9 cellular contexts compared by ENCODE assay signal in genomic region chr5:74632947-74633356, GRCh38. TPM values are rescaled to one million over a fixed set of nuclear protein-coding genes. Genes with fewer than 3 reads are reported as not detected.
DNase-seq lines count a peak whose midpoint lies in the region; ATAC-seq, FAIRE-seq and TF ChIP-seq lines count a peak whose summit lies in the region.
"Had no signal": no experiment of that assay in that cellular context is flagged by ENCODE, and none has a peak within 500 bp of the region (broad histone marks: within the 10 kb centered on the region; RNA-seq: fewer than 3 reads in every experiment).

No MANE protein-coding gene starts in this region.

- WGBS in K562 (ENCODE audit: insufficient coverage, low coverage, missing lambda C conversion rate), result 74% methylated on average over 4 of the region's 4 CpGs
- 69 to 75% methylated on average over 4 of the region's 4 CpGs for WGBS in testis, 2 donors

- no peak for TF ChIP-seq CTCF in HEK293 (tag by site-specific recombination; IDR thresholded peaks at IDR 0.05)
- TF ChIP-seq CTCF in K562 (IDR thresholded peaks at IDR 0.05 in 2 of 3, conservative IDR thresholded peaks at IDR 0.05 in 1 of 3; ENCODE audit: insufficient read depth in 2 of 3, low read depth in 1 of 3, low read length in 3 of 3), result no peak
- TF ChIP-seq CTCF in testis (IDR thresholded peaks at IDR 0.05), result no peak

- no peak for ATAC-seq in K562
- ATAC-seq in stimulated activated naive B cell treated with anti-CD40 and anti-IgM and Interleukin-4, amounts not matched to agents 10 μg/mL and 1 μg/mL and 100 μg/mL, for 72 hours (replicated peaks), result no peak

- no peak overlapping the region for H3K4me3 Mint-ChIP-seq in stimulated activated naive B cell treated with anti-CD40 and anti-IgM and Interleukin-4, amounts not matched to agents 10 μg/mL and 1 μg/mL and 100 μg/mL, for 72 hours

- no peak for DNase-seq in K562 (ENCODE audit: extremely low read depth in 1 of 4, low spot score in 3 of 4)
- peak; percentile 93 for DNase-seq in iris pigment epithelial cell (ENCODE audit: low read depth)
- DNase-seq in testis, result no peak
- no peak for DNase-seq in stimulated activated naive B cell treated with anti-CD40 and anti-IgM and Interleukin-4, amounts not matched to agents 10 μg/mL and 1 μg/mL and 100 μg/mL, for 72 hours
- DNase-seq in activated CD8-positive, alpha-beta memory T cell treated with anti-CD3 and anti-CD28 coated beads for 24 hours, result no peak
- DNase-seq in NCI-H1092 (lab: John Stamatoyannopoulos, UW), result no peak
- DNase-seq: NCI-H510A had no signal

- no peak for TF ChIP-seq RAD21 in K562 (CRISPR knock-in tag; conservative IDR thresholded peaks at IDR 0.05 in 1 of 2, IDR thresholded peaks at IDR 0.05 in 1 of 2)

- H3K27me3 ChIP-seq in K562 (ENCODE audit: control insufficient read depth in 2 of 2, insufficient read depth in 2 of 2, low read length in 2 of 2), result peaks cover 2 to 15% of the 10 kb centered on the region in 2 experiments; a peak in 3 of 5 replicates
- H3K27me3 ChIP-seq in testis, result no peaks in the 10 kb centered on the region
- H3K27me3 ChIP-seq: ascending aorta had no signal

- FAIRE-seq in K562 (lab: Jason Lieb, UNC), result peak; percentile 63

- no peak for TF ChIP-seq EP300 in K562 (IDR thresholded peaks at IDR 0.05; ENCODE audit: low read length)

- no peaks in the 10 kb centered on the region for H3K79me2 ChIP-seq in K562 (ENCODE audit: control insufficient read depth, insufficient read depth, low read length)

- no peak overlapping the region for H3K4me2 ChIP-seq in K562 (ENCODE audit: insufficient read depth, low read length)

- no peak overlapping the region for H3K27ac Mint-ChIP-seq in stimulated activated naive B cell treated with anti-CD40 and anti-IgM and Interleukin-4, amounts not matched to agents 10 μg/mL and 1 μg/mL and 100 μg/mL, for 72 hours

- no peak overlapping the region for H2AFZ ChIP-seq in K562 (ENCODE audit: low read depth, low read length)

- H3K9ac ChIP-seq in K562 (ENCODE audit: insufficient read depth in 1 of 2, low read depth in 2 of 2, low read length in 2 of 2), result no peak overlapping the region

- H4K20me1 ChIP-seq in K562 (replicated peaks; ENCODE audit: control insufficient read depth, insufficient read depth, low read length), result no peaks in the 10 kb centered on the region

- H3K4me1 ChIP-seq in HEK293 (ENCODE audit: control insufficient read depth, insufficient read depth, low read length), result peaks cover 36% of the 10 kb centered on the region
- H3K4me1 ChIP-seq in K562 (replicated peaks in 1 of 2; ENCODE audit: control insufficient read depth in 2 of 2, insufficient read depth in 2 of 2, low read length in 2 of 2), result peaks cover 3 to 11% of the 10 kb centered on the region in 2 experiments; a peak in 2 of 5 replicates
- H3K4me1 ChIP-seq in testis, result peaks cover 34% of the 10 kb centered on the region

- no peak overlapping the region for H3K4me3 ChIP-seq in HEK293 (ENCODE audit: low read depth, low read length)
- H3K4me3 ChIP-seq in K562, result no peak overlapping the region
- H3K4me3 ChIP-seq in testis, result no peak overlapping the region
- H3K4me3 ChIP-seq: ascending aorta had no signal

- H3K9me3 Mint-ChIP-seq in stimulated activated naive B cell treated with anti-CD40 and anti-IgM and Interleukin-4, amounts not matched to agents 10 μg/mL and 1 μg/mL and 100 μg/mL, for 72 hours, result no peaks in the 10 kb centered on the region

- no peaks in the 10 kb centered on the region for H3K9me1 ChIP-seq in K562 (ENCODE audit: control insufficient read depth, insufficient read depth, low read length)

- H3K27ac ChIP-seq in HEK293 (ENCODE audit: extremely low read depth, low read depth, low read length) (peak overlapping the region; percentile 93), K562 (ENCODE audit: extremely low read depth, low read depth, low read length) (no peak overlapping the region), testis (peak overlapping the region; percentile 22 to 64)
- H3K27ac ChIP-seq: ascending aorta had no signal

- in situ Hi-C loops in K562 (cut with MboI), result loop anchor here (25.0 kb wide), 1 partner anchor 596 kb away; no protein-coding TSS in a partner anchor

- CTCF ChIA-PET in HEK293 (lab: Yijun Ruan, JAX), result interaction anchor here (0.7 to 1.6 kb wide), 5 partner anchors 8 to 295 kb away, joined by 3 to 7 read pairs (median 5); partner anchors contain the start of gene ENC1
- CTCF ChIA-PET in K562 (lab: Yijun Ruan, JAX; ENCODE audit: low intra/inter-chr PET ratio), result no interaction called here

- no peaks in the 10 kb centered on the region for H3K9me3 ChIP-seq in HEK293 (ENCODE audit: control insufficient read depth, insufficient read depth, low read depth, low read length)
- no peaks in the 10 kb centered on the region for H3K9me3 ChIP-seq in K562 (replicated peaks; ENCODE audit: control insufficient read depth, insufficient read depth, low read depth, low read length)
- no peaks in the 10 kb centered on the region for H3K9me3 ChIP-seq in testis
- H3K9me3 ChIP-seq: ascending aorta had no signal

- POLR2A ChIA-PET in HEK293 (lab: Yijun Ruan, JAX), result interaction anchor here (0.9 to 3.0 kb wide), 3 partner anchors 8 to 217 kb away, joined by 4 to 29 read pairs (median 5); partner anchors contain the start of gene ENC1
- POLR2A ChIA-PET in K562 (lab: Yijun Ruan, JAX), result interaction anchor here (0.6 to 1.0 kb wide), 2 partner anchors 12 to 17 kb away, joined by 3 to 4 read pairs; no protein-coding TSS in a partner anchor

- H3K36me3 ChIP-seq in HEK293 (ENCODE audit: control insufficient read depth in 2 of 2, insufficient read depth in 1 of 2, low read length in 2 of 2) (peaks cover 4 to 53% of the 10 kb centered on the region in 2 experiments), K562 (ENCODE audit: control insufficient read depth, insufficient read depth, low read length) (no peaks in the 10 kb centered on the region), testis (ENCODE audit: low read depth, missing control alignments) (no peaks in the 10 kb centered on the region)
- H3K36me3 ChIP-seq: ascending aorta had no signal

- H3K36me3 Mint-ChIP-seq in stimulated activated naive B cell treated with anti-CD40 and anti-IgM and Interleukin-4, amounts not matched to agents 10 μg/mL and 1 μg/mL and 100 μg/mL, for 72 hours, result peaks cover 4 to 11% of the 10 kb centered on the region in 2 donors

- H3K27me3 Mint-ChIP-seq in stimulated activated naive B cell treated with anti-CD40 and anti-IgM and Interleukin-4, amounts not matched to agents 10 μg/mL and 1 μg/mL and 100 μg/mL, for 72 hours, result no peaks in the 10 kb centered on the region

- no peak for TF ChIP-seq POLR2A in K562 (conservative IDR thresholded peaks at IDR 0.05)
- TF ChIP-seq POLR2A in testis (IDR thresholded peaks at IDR 0.05), result no peak

- peaks cover 20 to 29% of the 10 kb centered on the region in 2 donors for H3K4me1 Mint-ChIP-seq in stimulated activated naive B cell treated with anti-CD40 and anti-IgM and Interleukin-4, amounts not matched to agents 10 μg/mL and 1 μg/mL and 100 μg/mL, for 72 hours

- BruUV-seq in K562 (replicated peaks; lab: Mats Ljungman, UMichigan), result no TSS peak

- intact Hi-C loops in K562 (cut with micrococcal nuclease) (no loop called here), testis (cut with DNase I; ENCODE audit: low total_unique reads) (no loop called here)

TF ChIP-seq in HEK293, 187 proteins besides CTCF, POLR2A, EP300 and RAD21 (continues in another document):
- TF ChIP-seq EGR2 (tag by site-specific recombination; IDR thresholded peaks at IDR 0.05; ENCODE audit: low read depth), result no peak

TF ChIP-seq in K562, 482 proteins besides CTCF, POLR2A, EP300 and RAD21 (continues in another document):
- no peak for TF ChIP-seq CCAR2 (IDR thresholded peaks at IDR 0.05; ENCODE audit: low read depth, low read length)

RNA-seq across cellular contexts. Expression of gene ENC1, which starts 7.6 kb away (rescaled TPM):
- total RNA-seq in K562 (2011; cell fraction: chromatin; rRNA removed; ENCODE audit: low replicate concordance), result 0.92 and 4.1 TPM in 2 replicates
- 0.66 and 3.7 TPM in 2 replicates for total RNA-seq in K562 (2011; cell fraction: nucleolus; rRNA removed)
- total RNA-seq in K562 (2011; cell fraction: nucleoplasm; rRNA removed), result 0.51 and 0.84 TPM in 2 replicates
- total RNA-seq in K562 (2014; rRNA removed), result 0.86 and 4.1 TPM in 2 replicates
- total RNA-seq in K562 (2014; rRNA removed; fragmentation: Illumina TruSeq; extraction: Trizol), result 1.1 and 1.2 TPM in 2 replicates
- total RNA-seq in K562 (2015; rRNA removed; fragmentation: Illumina TruSeq; extraction: Trizol), result 1.3 and 1.5 TPM in 2 replicates
- 2.5 and 2.6 TPM in 2 replicates for total RNA-seq in K562 (2021)
- 1.9 and 3.2 TPM in 2 replicates for polyA plus RNA-seq in K562 (2011; rRNA removed)
- 1.5 and 4.8 TPM in 2 replicates for polyA plus RNA-seq in K562 (2011; cell fraction: cytosol; rRNA removed)
- polyA plus RNA-seq in K562 (2011; cell fraction: nucleus; rRNA removed), result 4.3 and 10.7 TPM in 2 replicates
- polyA plus RNA-seq in K562 (2012), result 2.0 TPM in 2 replicates
- 0.97 and 1.1 TPM in 2 replicates for polyA plus RNA-seq in K562 (2014; fragmentation: Illumina TruSeq; extraction: Trizol)
- polyA plus RNA-seq in K562 (2014; fragmentation: Nextera tagmentation; extraction: Ambion mirVana), result under 1 TPM; 0.17 to 0.37 TPM
- 0.67 and 0.91 TPM in 2 replicates for polyA plus RNA-seq in K562 (2014; rRNA removed)
- polyA minus RNA-seq in K562 (2011; rRNA and poly(A)+ RNA removed), result 5.4 and 9.5 TPM in 2 replicates
- polyA minus RNA-seq in K562 (2011; cell fraction: cytosol; rRNA and poly(A)+ RNA removed), result 2.4 and 4.6 TPM in 2 replicates
- polyA minus RNA-seq in K562 (2011; cell fraction: nucleus; rRNA and poly(A)+ RNA removed), result 7.8 and 13.5 TPM in 2 replicates
- 100 to 1,000 TPM in 1 of 2 donors, 10 to 100 TPM in 1; 89.7 to 153 TPM for total RNA-seq in testis
- 28.3 TPM for polyA plus RNA-seq in testis (ENCODE audit: insufficient read depth, low read depth, low replicate concordance)

RNA-seq across cellular contexts. Expression of gene HEXB, which starts 52.1 kb away (rescaled TPM):
- total RNA-seq in K562 (2011; cell fraction: chromatin; rRNA removed; ENCODE audit: low replicate concordance), result 81.4 and 164 TPM in 2 replicates
- total RNA-seq in K562 (2011; cell fraction: nucleolus; rRNA removed), result 95.6 and 99.2 TPM in 2 replicates
- 119 and 129 TPM in 2 replicates for total RNA-seq in K562 (2011; cell fraction: nucleoplasm; rRNA removed)
- 128 and 135 TPM in 2 replicates for total RNA-seq in K562 (2014; rRNA removed)
- total RNA-seq in K562 (2014; rRNA removed; fragmentation: Illumina TruSeq; extraction: Trizol), result 115 and 129 TPM in 2 replicates
- 142 and 158 TPM in 2 replicates for total RNA-seq in K562 (2015; rRNA removed; fragmentation: Illumina TruSeq; extraction: Trizol)
- total RNA-seq in K562 (2021), result 88.1 and 94.9 TPM in 2 replicates
- polyA plus RNA-seq in K562 (2011; rRNA removed), result 60.6 and 126 TPM in 2 replicates
- 50.8 and 91.3 TPM in 2 replicates for polyA plus RNA-seq in K562 (2011; cell fraction: cytosol; rRNA removed)
- polyA plus RNA-seq in K562 (2011; cell fraction: nucleus; rRNA removed), result 28.3 and 29.2 TPM in 2 replicates
- polyA plus RNA-seq in K562 (2012), result 119 and 129 TPM in 2 replicates
- 101 and 106 TPM in 2 replicates for polyA plus RNA-seq in K562 (2014; fragmentation: Illumina TruSeq; extraction: Trizol)
- polyA plus RNA-seq in K562 (2014; fragmentation: Nextera tagmentation; extraction: Ambion mirVana), result 10 to 100 TPM; 22.9 to 37.1 TPM
- polyA plus RNA-seq in K562 (2014; rRNA removed), result 105 and 108 TPM in 2 replicates
- polyA minus RNA-seq in K562 (2011; rRNA and poly(A)+ RNA removed), result 108 and 142 TPM in 2 replicates
- 21.8 and 38.4 TPM in 2 replicates for polyA minus RNA-seq in K562 (2011; cell fraction: cytosol; rRNA and poly(A)+ RNA removed)
- polyA minus RNA-seq in K562 (2011; cell fraction: nucleus; rRNA and poly(A)+ RNA removed), result 31.5 and 35.0 TPM in 2 replicates
- 10 to 100 TPM; 44.6 to 82.5 TPM for total RNA-seq in testis
- polyA plus RNA-seq in testis (ENCODE audit: insufficient read depth, low read depth, low replicate concordance), result 59.5 TPM

Comparison
In these comparisons a context has a peak if more than half of its experiments do, and no peak if none do; other contexts are left out.
1. RNA of gene ENC1, which starts 7.6 kb away (total RNA-seq): 89.7 to 153 TPM in testis; 0.51 to 4.1 TPM in K562; every median in the first group is over 10 times any median in the second.